Comparison of ENCODE assay signal across 14 cellular contexts in the genomic region with DNA sequence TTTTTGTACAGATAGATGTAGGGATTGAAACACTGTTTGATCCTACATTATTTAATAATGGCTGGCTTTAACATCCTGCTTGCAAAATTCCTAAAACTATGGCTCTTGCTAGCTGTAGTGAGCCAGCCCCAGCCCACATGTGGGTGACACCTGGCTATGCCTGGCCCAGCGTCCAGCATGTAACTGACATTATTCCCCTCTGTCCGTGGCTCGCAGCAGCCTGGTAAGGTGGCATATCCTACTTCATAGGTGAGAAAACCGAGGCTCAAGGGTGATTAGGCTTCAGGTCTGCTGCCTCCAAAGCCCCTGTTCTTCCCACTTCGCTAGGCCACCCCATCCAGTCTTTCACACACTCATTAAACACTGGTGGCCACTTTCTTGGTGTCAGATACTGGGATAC.
"Had no signal": no experiment of that assay in that cellular context is flagged by ENCODE, and none has a peak within 500 bp of the region (broad histone marks: within the 10 kb centered on the region; RNA-seq: fewer than 3 reads in every experiment).

No MANE protein-coding gene starts in this region.

- ATAC-seq: left ventricle myocardium superior had no signal

- H3K36me3 ChIP-seq: suprapubic skin, upper lobe of left lung had no signal

- DNase-seq: activated CD4-positive, alpha-beta T cell treated with anti-CD3 and anti-CD28 coated beads, Interleukin-2, amount 10 ng/mL, durations not matched to agents 7 days and 5 days; dorsolateral prefrontal cortex; erythroblast; immature natural killer cell; kidney glomerular epithelial cell; left ventricle myocardium superior; naive B cell had no signal

- H3K4me3 Mint-ChIP-seq: activated CD4-positive, alpha-beta T cell treated with anti-CD3 and anti-CD28 coated beads, Interleukin-2, amount 10 ng/mL, durations not matched to agents 7 days and 5 days; activated naive CD8-positive, alpha-beta T cell; activated T-helper 1 cell treated with anti-CD3 and anti-CD28 coated beads, Interleukin-12 subunit alpha, Interleukin-12 subunit beta, Interleukin-2, Interleukin-4 antibody, amounts not matched to agents 30 ng/mL and 10 ng/mL and 1 ng/mL, durations not matched to agents 14 hours and 24 hours and 36 hours; immature natural killer cell; naive B cell; neural crest cell; stimulated activated naive CD8-positive, alpha-beta T cell treated with anti-CD3 and anti-CD28 coated beads, Interleukin-15, Interleukin-2, amounts not matched to agents 100 ng/mL and 50 ng/mL, for 24 hours had no signal

- H3K27ac Mint-ChIP-seq: activated CD4-positive, alpha-beta T cell treated with anti-CD3 and anti-CD28 coated beads, Interleukin-2, amount 10 ng/mL, durations not matched to agents 7 days and 5 days; activated naive CD8-positive, alpha-beta T cell; activated T-helper 1 cell treated with anti-CD3 and anti-CD28 coated beads, Interleukin-12 subunit alpha, Interleukin-12 subunit beta, Interleukin-2, Interleukin-4 antibody, amounts not matched to agents 30 ng/mL and 10 ng/mL and 1 ng/mL, durations not matched to agents 14 hours and 24 hours and 36 hours; immature natural killer cell; naive B cell; progenitor cell of endocrine pancreas; stimulated activated naive CD8-positive, alpha-beta T cell treated with anti-CD3 and anti-CD28 coated beads, Interleukin-15, Interleukin-2, amounts not matched to agents 100 ng/mL and 50 ng/mL, for 24 hours had no signal

- H3K36me3 Mint-ChIP-seq: activated naive CD8-positive, alpha-beta T cell; immature natural killer cell; naive B cell had no signal

- H3K4me3 ChIP-seq: dorsolateral prefrontal cortex, suprapubic skin had no signal

- H3K27ac ChIP-seq: dorsolateral prefrontal cortex, suprapubic skin, upper lobe of left lung had no signal

- H3K27me3 ChIP-seq: dorsolateral prefrontal cortex, suprapubic skin, upper lobe of left lung had no signal

- H3K9me3 Mint-ChIP-seq: activated CD4-positive, alpha-beta T cell treated with anti-CD3 and anti-CD28 coated beads, Interleukin-2, amount 10 ng/mL, durations not matched to agents 7 days and 5 days; activated T-helper 1 cell treated with anti-CD3 and anti-CD28 coated beads, Interleukin-12 subunit alpha, Interleukin-12 subunit beta, Interleukin-2, Interleukin-4 antibody, amounts not matched to agents 30 ng/mL and 10 ng/mL and 1 ng/mL, durations not matched to agents 14 hours and 24 hours and 36 hours; immature natural killer cell; naive B cell; neural crest cell; stimulated activated naive CD8-positive, alpha-beta T cell treated with anti-CD3 and anti-CD28 coated beads, Interleukin-15, Interleukin-2, amounts not matched to agents 100 ng/mL and 50 ng/mL, for 24 hours had no signal

- H3K27me3 Mint-ChIP-seq: activated CD4-positive, alpha-beta T cell treated with anti-CD3 and anti-CD28 coated beads, Interleukin-2, amount 10 ng/mL, durations not matched to agents 7 days and 5 days; activated naive CD8-positive, alpha-beta T cell; naive B cell; progenitor cell of endocrine pancreas; stimulated activated naive CD8-positive, alpha-beta T cell treated with anti-CD3 and anti-CD28 coated beads, Interleukin-15, Interleukin-2, amounts not matched to agents 100 ng/mL and 50 ng/mL, for 24 hours had no signal

- H3K9me3 ChIP-seq: suprapubic skin, upper lobe of left lung had no signal
